17 cellular contexts compared by ENCODE assay signal in the genomic region with DNA sequence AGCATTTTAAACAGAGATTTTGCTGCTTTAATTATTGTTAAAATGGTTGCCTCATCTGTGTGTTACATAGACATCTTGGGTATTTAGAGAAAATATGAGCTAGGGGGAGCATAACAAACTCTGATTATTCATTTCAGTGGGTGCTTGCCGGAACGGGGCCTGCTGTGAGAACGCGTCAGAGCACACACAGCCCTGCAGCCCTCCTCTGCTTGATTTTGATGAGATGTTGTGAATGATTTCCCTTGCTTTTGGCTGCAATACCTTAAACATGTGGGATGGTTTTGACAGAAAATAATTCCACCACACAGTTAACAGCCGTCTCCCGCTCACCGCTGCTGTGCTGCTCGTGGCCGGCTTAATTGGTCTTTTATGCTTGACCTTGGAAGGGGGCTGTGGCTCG. TPM values are rescaled to one million over a fixed set of nuclear protein-coding genes. Genes with fewer than 3 reads are reported as not detected.
DNase-seq lines count a peak whose midpoint lies in the region; ATAC-seq, FAIRE-seq and TF ChIP-seq lines count a peak whose summit lies in the region.
"Had no signal": no experiment of that assay in that cellular context is flagged by ENCODE, and none has a peak within 500 bp of the region (broad histone marks: within the 10 kb centered on the region; RNA-seq: fewer than 3 reads in every experiment).

No MANE protein-coding gene starts in this region.

- TF ChIP-seq POLR2A in ovary (IDR thresholded peaks at IDR 0.05) = no peak

- no peaks in the 10 kb centered on the region for H3K27me3 ChIP-seq in ovary

- FAIRE-seq in endometrium (lab: Jason Lieb, UNC) = peak; percentile 89
- FAIRE-seq: TTC549 had no signal

- no peak for ATAC-seq in HG03439 (IDR thresholded peaks at IDR 0.05; ENCODE audit: unreplicated experiment)
- ATAC-seq in effector memory CD8-positive, alpha-beta T cell (replicated peaks) = no peak
- ATAC-seq: activated CD8-positive, alpha-beta T cell treated with anti-CD3 and anti-CD28 coated beads for 36 hours; activated T-helper 17 cell treated with anti-CD3 and anti-CD28 coated beads, Interleukin-2, amount 50 U/mL, for 72 hours had no signal

- H3K27ac Mint-ChIP-seq in nephron = peak overlapping the region; percentile 73 to 86 (median 82)
- peak overlapping the region; percentile 83 for H3K27ac Mint-ChIP-seq in type B pancreatic cell
- no peak overlapping the region for H3K27ac Mint-ChIP-seq in effector memory CD8-positive, alpha-beta T cell
- H3K27ac Mint-ChIP-seq: activated CD8-positive, alpha-beta T cell treated with anti-CD3 and anti-CD28 coated beads for 36 hours; activated T-helper 17 cell treated with anti-CD3 and anti-CD28 coated beads, Interleukin-2, amount 50 U/mL, for 72 hours had no signal

- peak overlapping the region in 1 of 2 donors; percentile 67 for H3K27ac ChIP-seq in ovary
- H3K27ac ChIP-seq: 22Rv1 had no signal

- H3K27me3 Mint-ChIP-seq in nephron (ENCODE audit: low read depth) = peaks cover 3% of the 10 kb centered on the region
- peaks cover 30% of the 10 kb centered on the region for H3K27me3 Mint-ChIP-seq in type B pancreatic cell
- peaks cover 30 to 68% of the 10 kb centered on the region in 2 donors for H3K27me3 Mint-ChIP-seq in effector memory CD8-positive, alpha-beta T cell
- H3K27me3 Mint-ChIP-seq: CD4-positive, CD25-positive, alpha-beta regulatory T cell had no signal

- 10 to 18% (median 16%) methylated on average over 10 of the region's 10 CpGs for WGBS in ovary, 3 donors

- intact Hi-C loops in ovary (cut with DNase I) = no loop called here

- TF ChIP-seq EP300 in ovary (IDR thresholded peaks at IDR 0.05) = no peak

- H3K4me1 ChIP-seq in ovary (ENCODE audit: insufficient read depth) = peaks cover 8% of the 10 kb centered on the region

- H3K9me3 Mint-ChIP-seq in nephron (no peaks in the 10 kb centered on the region), type B pancreatic cell (peaks cover 12% of the 10 kb centered on the region)
- no peaks in the 10 kb centered on the region for H3K9me3 Mint-ChIP-seq in effector memory CD8-positive, alpha-beta T cell
- H3K9me3 Mint-ChIP-seq: activated CD8-positive, alpha-beta T cell treated with anti-CD3 and anti-CD28 coated beads for 36 hours; activated T-helper 17 cell treated with anti-CD3 and anti-CD28 coated beads, Interleukin-2, amount 50 U/mL, for 72 hours had no signal

- peak in 2 of 3 experiments; percentile 29 to 79 for DNase-seq in NCI-H1417 (lab: John Stamatoyannopoulos, UW)
- DNase-seq in NCI-H1417 treated with DMSO at 0.1 percent for 48 hours (lab: John Stamatoyannopoulos, UW) = no peak
- no peak for DNase-seq in type B pancreatic cell (ENCODE audit: extremely low spot score, unreplicated experiment)
- no peak for DNase-seq in effector memory CD8-positive, alpha-beta T cell
- no peak for DNase-seq in ovary
- DNase-seq: activated CD8-positive, alpha-beta T cell treated with anti-CD3 and anti-CD28 coated beads for 36 hours; CD4-positive, CD25-positive, alpha-beta regulatory T cell; dermis blood vessel endothelial cell; EL; stimulated activated CD8-positive, alpha-beta memory T cell treated with anti-CD3 and anti-CD28 coated beads, Interleukin-4, amount 100 ng/mL, for 48 hours had no signal

- no peak overlapping the region for H3K4me3 ChIP-seq in ovary

- H3K4me1 Mint-ChIP-seq in nephron (peaks cover 54% of the 10 kb centered on the region), type B pancreatic cell (ENCODE audit: unreplicated experiment) (peaks cover 44% of the 10 kb centered on the region)
- H3K4me1 Mint-ChIP-seq in effector memory CD8-positive, alpha-beta T cell (ENCODE audit: low read depth in 2 of 2) = no peaks in the 10 kb centered on the region
- H3K4me1 Mint-ChIP-seq: activated T-helper 17 cell treated with anti-CD3 and anti-CD28 coated beads, Interleukin-2, amount 50 U/mL, for 72 hours; CD4-positive, CD25-positive, alpha-beta regulatory T cell had no signal

- H3K9me3 ChIP-seq in ovary = no peaks in the 10 kb centered on the region

- TF ChIP-seq CTCF in nephron (IDR thresholded peaks at IDR 0.05; ENCODE audit: unreplicated experiment in 3 of 3) (no peak), type B pancreatic cell (conservative IDR thresholded peaks at IDR 0.05) (no peak), ovary (IDR thresholded peaks at IDR 0.05) (no peak)

- H3K36me3 ChIP-seq in ovary = no peaks in the 10 kb centered on the region

- peaks cover 9% of the 10 kb centered on the region for H3K36me3 Mint-ChIP-seq in nephron (ENCODE audit: low read depth)
- H3K36me3 Mint-ChIP-seq in type B pancreatic cell = peaks cover 19% of the 10 kb centered on the region
- no peaks in the 10 kb centered on the region for H3K36me3 Mint-ChIP-seq in effector memory CD8-positive, alpha-beta T cell (ENCODE audit: insufficient read depth)
- H3K36me3 Mint-ChIP-seq: CD4-positive, CD25-positive, alpha-beta regulatory T cell had no signal

- H3K4me3 Mint-ChIP-seq in nephron (peak overlapping the region; percentile 26 to 44 (median 31)), type B pancreatic cell (peak overlapping the region; percentile 73)
- H3K4me3 Mint-ChIP-seq in effector memory CD8-positive, alpha-beta T cell = no peak overlapping the region
- H3K4me3 Mint-ChIP-seq: activated CD8-positive, alpha-beta T cell treated with anti-CD3 and anti-CD28 coated beads for 36 hours; activated T-helper 17 cell treated with anti-CD3 and anti-CD28 coated beads, Interleukin-2, amount 50 U/mL, for 72 hours; CD4-positive, CD25-positive, alpha-beta regulatory T cell had no signal

RNA-seq across cellular contexts. Expression of a gene that starts 50.0 kb away (rescaled TPM):
- total RNA-seq in type B pancreatic cell (ENCODE audit: low replicate concordance) = not detected in 2 replicates
- under 1 TPM in 6 of 7 donors, not detected in 1; 0.11 to 0.91 (median 0.36) TPM for total RNA-seq in ovary
- under 1 TPM; 0.10 to 0.55 TPM for polyA plus RNA-seq in ovary
- total RNA-seq: activated CD8-positive, alpha-beta T cell treated with anti-CD3 and anti-CD28 coated beads for 36 hours; activated T-helper 17 cell treated with anti-CD3 and anti-CD28 coated beads, Interleukin-2, amount 50 U/mL, for 72 hours; CD4-positive, CD25-positive, alpha-beta regulatory T cell; dermis blood vessel endothelial cell; HT-29 had no signal
- polyA plus RNA-seq: CD4-positive, CD25-positive, alpha-beta regulatory T cell had no signal

Comparison
In these comparisons a context has a peak if more than half of its experiments do, and no peak if none do; other contexts are left out.
1. DNase-seq: peak in NCI-H1417 (2 of 3); none in NCI-H1417 treated with DMSO at 0.1 percent for 48 hours (single experiment), type B pancreatic cell (single experiment), effector memory CD8-positive, alpha-beta T cell (0 of 3) and ovary (0 of 5).
2. H3K27ac Mint-ChIP-seq: peak in nephron (3 of 3) and type B pancreatic cell (single experiment); none in effector memory CD8-positive, alpha-beta T cell (0 of 2).
3. H3K4me3 Mint-ChIP-seq: peak in nephron (3 of 3) and type B pancreatic cell (single experiment); none in effector memory CD8-positive, alpha-beta T cell (0 of 2).